ENCODE assay signal across 16 cellular contexts in genomic region chr7:12601302-12601869, GRCh38. TPM values are rescaled to one million over a fixed set of nuclear protein-coding genes. Genes with fewer than 3 reads are reported as not detected.
DNase-seq lines count a peak whose midpoint lies in the region; ATAC-seq lines count a peak whose summit lies in the region.
"Had no signal": no experiment of that assay in that cellular context is flagged by ENCODE, and none has a peak within 500 bp of the region (broad histone marks: within the 10 kb centered on the region; RNA-seq: fewer than 3 reads in every experiment).

No MANE protein-coding gene starts in this region.

- ATAC-seq in GM18861 (IDR thresholded peaks at IDR 0.05; ENCODE audit: unreplicated experiment) (peak; percentile 93), GM21447 (IDR thresholded peaks at IDR 0.05; ENCODE audit: unreplicated experiment) (peak; percentile 96), HG03039 (IDR thresholded peaks at IDR 0.05; ENCODE audit: unreplicated experiment) (peak; percentile 92), HG03575 (IDR thresholded peaks at IDR 0.05; ENCODE audit: extremely low read depth, insufficient number of reproducible peaks, low FRiP score, unreplicated experiment) (peak; percentile 86)
- ATAC-seq: GM23338 had no signal

- DNase-seq in occipital lobe (lab: John Stamatoyannopoulos, UW): no peak
- DNase-seq in medulla oblongata (ENCODE audit: extremely low spot score): no peak
- no peak for DNase-seq in NCI-H2171 (lab: John Stamatoyannopoulos, UW)
- DNase-seq in posterior cingulate gyrus: no peak
- DNase-seq: activated CD8-positive, alpha-beta memory T cell treated with anti-CD3 and anti-CD28 coated beads, Interleukin-2, amount 50 U/mL, for 48 hours; adrenal gland; GDM1; NCI-H1105; SHP77 treated with DMSO at 0.1 percent for 48 hours; stimulated activated CD4-positive, alpha-beta T cell treated with anti-CD3 and anti-CD28 coated beads, Interleukin-2, amount 100 ng/mL, for 24 hours; stimulated activated naive CD4-positive, alpha-beta T cell treated with Interleukin-2 at 50 U/mL for 16 hours had no signal

- intact Hi-C loops in posterior cingulate gyrus (cut with DNase I): no loop called here

RNA-seq across cellular contexts. Expression of gene SCIN, which starts 30.9 kb away (rescaled TPM):
- 1.6 TPM for total RNA-seq in occipital lobe
